Comparison of ENCODE assay signal across 30 cellular contexts in the genomic region with DNA sequence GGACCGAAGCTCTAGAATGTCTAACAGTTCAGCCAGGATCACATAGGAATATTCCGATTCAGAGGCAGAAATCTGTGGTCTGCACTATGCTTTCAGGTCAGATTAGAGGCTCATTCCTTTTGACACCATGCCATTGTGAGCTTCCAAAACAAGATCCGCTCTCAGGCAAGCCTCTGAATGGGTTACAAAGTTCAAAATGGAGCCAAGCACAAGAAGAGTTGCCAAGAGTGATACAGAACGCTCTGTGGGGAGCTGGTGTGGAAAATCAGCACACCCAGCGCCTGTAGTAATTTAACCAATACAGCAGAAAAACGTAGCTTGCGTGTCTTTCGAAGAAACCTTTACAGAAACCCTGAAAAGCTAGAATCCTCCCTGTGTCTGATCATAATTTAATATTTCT. TPM values are rescaled to one million over a fixed set of nuclear protein-coding genes. Genes with fewer than 3 reads are reported as not detected.
DNase-seq lines count a peak whose midpoint lies in the region; ATAC-seq and TF ChIP-seq lines count a peak whose summit lies in the region.
"Had no signal": no experiment of that assay in that cellular context is flagged by ENCODE, and none has a peak within 500 bp of the region (broad histone marks: within the 10 kb centered on the region; RNA-seq: fewer than 3 reads in every experiment).

No MANE protein-coding gene starts in this region.

- no peak overlapping the region for H2BK5ac ChIP-seq in H9 (ENCODE audit: insufficient read length, low read length)

- no peak for ATAC-seq in gastroesophageal sphincter
- no peak for ATAC-seq in GM21737 (IDR thresholded peaks at IDR 0.05; ENCODE audit: unreplicated experiment)
- ATAC-seq: activated T-helper 17 cell treated with anti-CD3 and anti-CD28 coated beads, Interleukin-2, amount 50 U/mL, for 72 hours; left colon; natural killer cell; Panc1; pancreas; stimulated activated naive CD8-positive, alpha-beta T cell treated with anti-CD3 and anti-CD28 coated beads, Interleukin-15, amount 100 ng/mL, for 72 hours had no signal

- no peaks in the 10 kb centered on the region for H3K36me3 Mint-ChIP-seq in neural progenitor cell
- H3K36me3 Mint-ChIP-seq in H9 (ENCODE audit: insufficient read depth in 1 of 3, low read depth in 3 of 3) = no peaks in the 10 kb centered on the region
- H3K36me3 Mint-ChIP-seq: activated CD4-positive, alpha-beta memory T cell treated with anti-CD3 and anti-CD28 coated beads for 36 hours; activated naive CD8-positive, alpha-beta T cell; CD8-positive, alpha-beta memory T cell; mesothelial cell of epicardium; natural killer cell had no signal

- no peaks in the 10 kb centered on the region for H4K20me1 ChIP-seq in neural progenitor cell (ENCODE audit: low read depth)
- H4K20me1 ChIP-seq in H9 (ENCODE audit: control insufficient read depth, insufficient read depth, insufficient read length) = no peaks in the 10 kb centered on the region

- H3K4me1 Mint-ChIP-seq in neural progenitor cell = peaks cover 29% of the 10 kb centered on the region
- H3K4me1 Mint-ChIP-seq in H9 = peaks cover 33 to 34% of the 10 kb centered on the region in 2 experiments
- H3K4me1 Mint-ChIP-seq: activated T-helper 17 cell treated with anti-CD3 and anti-CD28 coated beads, Interleukin-2, amount 50 U/mL, for 72 hours; B cell; CD8-positive, alpha-beta memory T cell; natural killer cell; stimulated activated naive CD8-positive, alpha-beta T cell treated with anti-CD3 and anti-CD28 coated beads, Interleukin-15, amount 100 ng/mL, for 72 hours had no signal

- 49 to 50% methylated on average over 7 to 8 of the region's 8 CpGs for WGBS in gastroesophageal sphincter (ENCODE audit: low coverage in 1 of 2), 2 donors
- WGBS in H9 (ENCODE audit: extremely low coverage, insufficient read length, low lambda C conversion rate) = no CpG with 5 or more reads among the region's 8 CpGs

- H3K4me3 Mint-ChIP-seq in neural progenitor cell (no peak overlapping the region), H9 (no peak overlapping the region)
- H3K4me3 Mint-ChIP-seq: activated CD4-positive, alpha-beta memory T cell treated with anti-CD3 and anti-CD28 coated beads for 36 hours; activated naive CD8-positive, alpha-beta T cell; activated T-helper 17 cell treated with anti-CD3 and anti-CD28 coated beads, Interleukin-2, amount 50 U/mL, for 72 hours; B cell; CD8-positive, alpha-beta memory T cell; endodermal cell; mesothelial cell of epicardium; natural killer cell; stimulated activated naive CD8-positive, alpha-beta T cell treated with anti-CD3 and anti-CD28 coated beads, Interleukin-15, amount 100 ng/mL, for 72 hours had no signal

- no peaks in the 10 kb centered on the region for H3K79me2 ChIP-seq in ACC112 (ENCODE audit: control insufficient read depth, insufficient read depth, low read length, unreplicated experiment)
- no peaks in the 10 kb centered on the region for H3K79me2 ChIP-seq in neural progenitor cell (ENCODE audit: low read depth)
- H3K79me2 ChIP-seq in H9 (ENCODE audit: insufficient read depth, low read length) = no peaks in the 10 kb centered on the region

- TF ChIP-seq EP300 in gastroesophageal sphincter (IDR thresholded peaks at IDR 0.05) = no peak

- no peak overlapping the region for H2AK5ac ChIP-seq in H9 (ENCODE audit: insufficient read length, low read length)

- H3K27me3 Mint-ChIP-seq in neural progenitor cell (ENCODE audit: insufficient read depth, low read depth) = peaks cover 8% of the 10 kb centered on the region
- peaks cover 4% of the 10 kb centered on the region; the same call in 1 of the 2 replicates for H3K27me3 Mint-ChIP-seq in H9 (ENCODE audit: low read depth)
- H3K27me3 Mint-ChIP-seq: stimulated activated naive CD8-positive, alpha-beta T cell treated with anti-CD3 and anti-CD28 coated beads, Interleukin-15, amount 100 ng/mL, for 72 hours had no signal

- DNase-seq in cerebellar cortex (ENCODE audit: low spot score) (peak; percentile 96), fibroblast of pulmonary artery (ENCODE audit: low read depth) (peak; percentile 13), neural progenitor cell (ENCODE audit: low spot score) (peak; percentile 21), COLO668 (lab: John Stamatoyannopoulos, UW; ENCODE audit: unreplicated experiment) (no peak), H9 (no peak)
- DNase-seq: activated CD4-positive, alpha-beta memory T cell treated with anti-CD3 and anti-CD28 coated beads for 36 hours; activated CD8-positive, alpha-beta memory T cell treated with anti-CD3 and anti-CD28 coated beads, Interleukin-2, amount 50 U/mL, for 48 hours; CD8-positive, alpha-beta memory T cell; endodermal cell; left colon; natural killer cell; NCI-H1436 treated with DMSO at 0.1 percent for 48 hours; NCI-H2107; NCI-H510A treated with DMSO at 0.1 percent for 48 hours; pancreas; sigmoid colon; stimulated activated naive CD8-positive, alpha-beta T cell treated with anti-CD3 and anti-CD28 coated beads, Interleukin-15, amount 100 ng/mL, for 72 hours; T-helper 1 cell; transverse colon had no signal

- no peak overlapping the region for H4K8ac ChIP-seq in H9 (replicated peaks; ENCODE audit: insufficient read length, low read depth, low read length)

- H3F3A ChIP-seq in neural progenitor cell (ENCODE audit: low read depth) = peaks cover 20% of the 10 kb centered on the region

- H3K27ac Mint-ChIP-seq in neural progenitor cell (no peak overlapping the region), H9 (peak overlapping the region in 1 of 3 experiments; percentile 5; a peak in 1 of 7 replicates)
- H3K27ac Mint-ChIP-seq: activated CD4-positive, alpha-beta memory T cell treated with anti-CD3 and anti-CD28 coated beads for 36 hours; activated naive CD8-positive, alpha-beta T cell; activated T-helper 17 cell treated with anti-CD3 and anti-CD28 coated beads, Interleukin-2, amount 50 U/mL, for 72 hours; B cell; CD8-positive, alpha-beta memory T cell; endodermal cell; mesothelial cell of epicardium; natural killer cell; stimulated activated naive CD8-positive, alpha-beta T cell treated with anti-CD3 and anti-CD28 coated beads, Interleukin-15, amount 100 ng/mL, for 72 hours had no signal

- no peaks in the 10 kb centered on the region for H3K23me2 ChIP-seq in H9 (ENCODE audit: insufficient read length, low read depth, low read length, poor library complexity, severe bottlenecking)

- H2BK20ac ChIP-seq in H9 (ENCODE audit: low read depth, low read length, poor library complexity, severe bottlenecking) = no peak overlapping the region

- no peaks in the 10 kb centered on the region for H3K36me3 ChIP-seq in ACC112 (ENCODE audit: insufficient read depth, low read length)
- H3K36me3 ChIP-seq in neural progenitor cell = no peaks in the 10 kb centered on the region
- no peaks in the 10 kb centered on the region for H3K36me3 ChIP-seq in gastroesophageal sphincter
- H3K36me3 ChIP-seq: ascending aorta, pancreas, sigmoid colon, transverse colon had no signal

- H3K27me3 ChIP-seq in ACC112 (ENCODE audit: insufficient read depth, low read length) (peaks cover 36% of the 10 kb centered on the region), neural progenitor cell (no peaks in the 10 kb centered on the region), gastroesophageal sphincter (peaks cover 24% of the 10 kb centered on the region), H9 (ENCODE audit: insufficient read depth, low read length) (no peaks in the 10 kb centered on the region)
- H3K27me3 ChIP-seq: ascending aorta, transverse colon had no signal

- H3K27ac ChIP-seq in ACC112 (ENCODE audit: low read depth, low read length) = no peak overlapping the region
- peak overlapping the region; percentile 49 for H3K27ac ChIP-seq in neural progenitor cell
- no peak overlapping the region for H3K27ac ChIP-seq in gastroesophageal sphincter
- no peak overlapping the region for H3K27ac ChIP-seq in H9 (ENCODE audit: insufficient read length, low read depth, low read length)
- H3K27ac ChIP-seq: ascending aorta, coronary artery, KMS-11, pancreas, sigmoid colon, transverse colon had no signal

- H3K9me3 Mint-ChIP-seq in neural progenitor cell = no peaks in the 10 kb centered on the region
- no peaks in the 10 kb centered on the region for H3K9me3 Mint-ChIP-seq in H9
- H3K9me3 Mint-ChIP-seq: activated CD4-positive, alpha-beta memory T cell treated with anti-CD3 and anti-CD28 coated beads for 36 hours; activated T-helper 17 cell treated with anti-CD3 and anti-CD28 coated beads, Interleukin-2, amount 50 U/mL, for 72 hours; CD8-positive, alpha-beta memory T cell; endodermal cell; mesothelial cell of epicardium; natural killer cell; stimulated activated naive CD8-positive, alpha-beta T cell treated with anti-CD3 and anti-CD28 coated beads, Interleukin-15, amount 100 ng/mL, for 72 hours had no signal

- H2BK15ac ChIP-seq in H9 (ENCODE audit: low read depth, low read length) = no peak overlapping the region

- no peak overlapping the region for H3K18ac ChIP-seq in H9 (ENCODE audit: insufficient read length, low read depth, low read length)

- no peak overlapping the region for H3K56ac ChIP-seq in H9 (ENCODE audit: insufficient read length, low read depth, low read length)

- no peak overlapping the region for H3T11ph ChIP-seq in H9 (ENCODE audit: low read length)

- H4K5ac ChIP-seq in H9 (ENCODE audit: insufficient read length, low read depth, low read length) = no peak overlapping the region

- no peak overlapping the region for H3K4ac ChIP-seq in H9 (ENCODE audit: low read depth, low read length)

- H3K4me1 ChIP-seq in ACC112 (ENCODE audit: control insufficient read depth, insufficient read depth, low read length, unreplicated experiment) = peaks cover 15% of the 10 kb centered on the region
- H3K4me1 ChIP-seq in neural progenitor cell = peaks cover 27% of the 10 kb centered on the region
- H3K4me1 ChIP-seq in gastroesophageal sphincter = no peaks in the 10 kb centered on the region
- H3K4me1 ChIP-seq in H9 (ENCODE audit: insufficient read depth, low read length) = peaks cover 6% of the 10 kb centered on the region; the same call in 1 of the 2 replicates
- H3K4me1 ChIP-seq: ascending aorta, pancreas, sigmoid colon, transverse colon had no signal

- TF ChIP-seq POLR2A in gastroesophageal sphincter (IDR thresholded peaks at IDR 0.05) = no peak

- H3K14ac ChIP-seq in H9 (ENCODE audit: insufficient read depth, low read length) = no peak overlapping the region

- H3K23ac ChIP-seq in H9 (ENCODE audit: insufficient read length, low read depth, low read length) = no peak overlapping the region

- H3K9me3 ChIP-seq in neural progenitor cell (ENCODE audit: low read depth) (no peaks in the 10 kb centered on the region), gastroesophageal sphincter (no peaks in the 10 kb centered on the region), H9 (ENCODE audit: control insufficient read depth, low read depth, low read length) (no peaks in the 10 kb centered on the region)
- H3K9me3 ChIP-seq: ascending aorta, pancreas, sigmoid colon, transverse colon had no signal

- H3K4me2 ChIP-seq in neural progenitor cell = peak overlapping the region; percentile 36
- H3K4me2 ChIP-seq in H9 (ENCODE audit: insufficient read depth, insufficient read length, low read length) = no peak overlapping the region
- H3K4me2 ChIP-seq: KMS-11 had no signal

- no peaks in the 10 kb centered on the region for H3K79me1 ChIP-seq in H9 (ENCODE audit: insufficient read depth, low read depth, low read length, poor library complexity, severe bottlenecking)

- no peak overlapping the region for H2BK12ac ChIP-seq in H9 (ENCODE audit: insufficient read length, low read depth, low read length)

- H2AFZ ChIP-seq in ACC112 (ENCODE audit: low read length, unreplicated experiment) (peak overlapping the region; percentile 71), neural progenitor cell (replicated peaks) (peak overlapping the region; percentile 65), H9 (ENCODE audit: low read length) (no peak overlapping the region)

- H4K91ac ChIP-seq in H9 (ENCODE audit: insufficient read length, low read depth, low read length) = no peak overlapping the region

- TF ChIP-seq CTCF in fibroblast of pulmonary artery (IDR thresholded peaks at IDR 0.05; ENCODE audit: low read length, missing control alignments) (no peak), neural progenitor cell (IDR thresholded peaks at IDR 0.05) (no peak), gastroesophageal sphincter (IDR thresholded peaks at IDR 0.05) (no peak), H9 (conservative IDR thresholded peaks at IDR 0.05) (no peak)

- H3K4me3 ChIP-seq in ACC112 (ENCODE audit: low read depth, low read length) = no peak overlapping the region
- no peak overlapping the region for H3K4me3 ChIP-seq in fibroblast of pulmonary artery (replicated peaks; ENCODE audit: low read depth, low read length)
- no peak overlapping the region for H3K4me3 ChIP-seq in neural progenitor cell
- no peak overlapping the region for H3K4me3 ChIP-seq in gastroesophageal sphincter
- H3K4me3 ChIP-seq: ascending aorta, coronary artery, pancreas, sigmoid colon, transverse colon had no signal

- H2BK120ac ChIP-seq in H9 (ENCODE audit: low read depth, low read length, poor library complexity, severe bottlenecking) = no peak overlapping the region

- H3K9ac ChIP-seq in neural progenitor cell (peak overlapping the region; percentile 11), H9 (ENCODE audit: extremely low read depth, insufficient read length, low read length) (no peak overlapping the region)
- H3K9ac ChIP-seq: KMS-11 had no signal

RNA-seq across cellular contexts. Expression of gene FAT2, which starts 33.4 kb away (rescaled TPM):
- total RNA-seq in neural progenitor cell (ENCODE audit: low replicate concordance) (0.36 and 0.37 TPM in 2 replicates), gastroesophageal sphincter (1 to 10 TPM in 1 of 4 donors, under 1 TPM in 2, not detected in 1; 0.13 to 5.6 (median 0.62) TPM), H9 (2021) (0.15 and 0.18 TPM in 2 replicates)
- total RNA-seq: activated CD4-positive, alpha-beta memory T cell treated with anti-CD3 and anti-CD28 coated beads for 36 hours; activated T-helper 17 cell treated with anti-CD3 and anti-CD28 coated beads, Interleukin-2, amount 50 U/mL, for 72 hours; ascending aorta; B cell; CD8-positive, alpha-beta memory T cell; left colon; natural killer cell; sigmoid colon; transverse colon had no signal

Comparison
In these comparisons a context has a peak if more than half of its experiments do, and no peak if none do; other contexts are left out.
1. DNase-seq: peak in cerebellar cortex (single experiment), fibroblast of pulmonary artery (single experiment) and neural progenitor cell (single experiment); none in COLO668 (single experiment) and H9 (single experiment).